ENCODE assay signal across 1 cellular context in genomic region chr6:37260063-37260843, GRCh38.
TF ChIP-seq lines count a peak whose summit lies in the region.

No MANE protein-coding gene starts in this region.

TF ChIP-seq in GM23338, 12 proteins besides CTCF, POLR2A, EP300 and RAD21 (continued from another document):
- no peak for TF ChIP-seq REST (IDR thresholded peaks at IDR 0.05; ENCODE audit: unreplicated experiment)
- no peak for TF ChIP-seq STAT1 (IDR thresholded peaks at IDR 0.05; ENCODE audit: unreplicated experiment)
- TF ChIP-seq POLR2AphosphoS5 (IDR thresholded peaks at IDR 0.05; ENCODE audit: low read depth): no peak
- TF ChIP-seq CREB1 (CRISPR knock-in tag; IDR thresholded peaks at IDR 0.05; ENCODE audit: low read depth): no peak
- no peak for TF ChIP-seq JUNB (IDR thresholded peaks at IDR 0.05; ENCODE audit: unreplicated experiment)
- no peak for TF ChIP-seq ZNF462 (CRISPR knock-in tag; IDR thresholded peaks at IDR 0.05)
- no peak for TF ChIP-seq NANOG (IDR thresholded peaks at IDR 0.05; ENCODE audit: borderline replicate concordance)
- no peak for TF ChIP-seq EZH2 (IDR thresholded peaks at IDR 0.05; ENCODE audit: low read depth, unreplicated experiment)
- no peak for TF ChIP-seq ZNF331 (CRISPR knock-in tag; IDR thresholded peaks at IDR 0.05; ENCODE audit: low read depth)
- no peak for TF ChIP-seq EZH2phosphoT487 (IDR thresholded peaks at IDR 0.05; ENCODE audit: unreplicated experiment)
- TF ChIP-seq ETS1 (IDR thresholded peaks at IDR 0.05): no peak
